ENCODE assay signal across 8 cellular contexts in genomic region chr19:57813919-57814504, GRCh38. TPM values are rescaled to one million over a fixed set of nuclear protein-coding genes. Genes with fewer than 3 reads are reported as not detected.
DNase-seq lines count a peak whose midpoint lies in the region; ATAC-seq and FAIRE-seq lines count a peak whose summit lies in the region.

No MANE protein-coding gene starts in this region.

- H3K9me3 ChIP-seq in HUES6 (ENCODE audit: control insufficient read depth, insufficient read depth, low read depth, low read length): no peaks in the 10 kb centered on the region
- H3K9me3 ChIP-seq in iPS-15b (ENCODE audit: control insufficient read depth, insufficient read depth, low read length): no peaks in the 10 kb centered on the region

- H3K4me3 ChIP-seq in HUES6 (ENCODE audit: low read depth, low read length) (peak overlapping the region; percentile 96), iPS-15b (ENCODE audit: low read depth, low read length) (peak overlapping the region; percentile 80)

- H3K36me3 ChIP-seq in HUES6 (ENCODE audit: control insufficient read depth, insufficient read depth, low read length): peaks cover 31% of the 10 kb centered on the region
- H3K36me3 ChIP-seq in iPS-15b (ENCODE audit: control insufficient read depth, insufficient read depth, low read length): peaks cover 19% of the 10 kb centered on the region

- H3K9ac ChIP-seq in HUES6 (ENCODE audit: low read length) (peak overlapping the region; percentile 98), iPS-15b (ENCODE audit: low read depth, low read length) (peak overlapping the region; percentile 63)

- H3K36me3 Mint-ChIP-seq in activated T-helper 17 cell treated with anti-CD3 and anti-CD28 coated beads, Interleukin-2, amount 50 U/mL, for 72 hours (ENCODE audit: low read depth): peaks cover 33% of the 10 kb centered on the region
- H3K36me3 Mint-ChIP-seq in stimulated activated memory B cell treated with anti-CD40 and anti-IgM and Interleukin-4, amounts not matched to agents 10 μg/mL and 1 μg/mL and 100 μg/mL, for 72 hours: peaks cover 33% of the 10 kb centered on the region

- H3K27ac ChIP-seq in HUES6 (ENCODE audit: low read depth, low read length): peak overlapping the region; percentile 64; the same call in 1 of the 2 replicates

- H3K27me3 ChIP-seq in HUES6 (ENCODE audit: control insufficient read depth, insufficient read depth, low read length) (no peaks in the 10 kb centered on the region), iPS-15b (ENCODE audit: control insufficient read depth, insufficient read depth, low read length) (no peaks in the 10 kb centered on the region)

- H3K4me1 Mint-ChIP-seq in activated T-helper 17 cell treated with anti-CD3 and anti-CD28 coated beads, Interleukin-2, amount 50 U/mL, for 72 hours: peaks cover 25% of the 10 kb centered on the region
- peaks cover 50% of the 10 kb centered on the region for H3K4me1 Mint-ChIP-seq in stimulated activated memory B cell treated with anti-CD40 and anti-IgM and Interleukin-4, amounts not matched to agents 10 μg/mL and 1 μg/mL and 100 μg/mL, for 72 hours

- H3K27ac Mint-ChIP-seq in activated T-helper 17 cell treated with anti-CD3 and anti-CD28 coated beads, Interleukin-2, amount 50 U/mL, for 72 hours: peak overlapping the region; percentile 93
- H3K27ac Mint-ChIP-seq in stimulated activated memory B cell treated with anti-CD40 and anti-IgM and Interleukin-4, amounts not matched to agents 10 μg/mL and 1 μg/mL and 100 μg/mL, for 72 hours: peak overlapping the region; percentile 96

- H3K9me3 Mint-ChIP-seq in activated T-helper 17 cell treated with anti-CD3 and anti-CD28 coated beads, Interleukin-2, amount 50 U/mL, for 72 hours: no peaks in the 10 kb centered on the region
- no peaks in the 10 kb centered on the region for H3K9me3 Mint-ChIP-seq in stimulated activated memory B cell treated with anti-CD40 and anti-IgM and Interleukin-4, amounts not matched to agents 10 μg/mL and 1 μg/mL and 100 μg/mL, for 72 hours

- peak overlapping the region; percentile 96 for H3K4me3 Mint-ChIP-seq in activated T-helper 17 cell treated with anti-CD3 and anti-CD28 coated beads, Interleukin-2, amount 50 U/mL, for 72 hours
- peak overlapping the region; percentile 98 for H3K4me3 Mint-ChIP-seq in stimulated activated memory B cell treated with anti-CD40 and anti-IgM and Interleukin-4, amounts not matched to agents 10 μg/mL and 1 μg/mL and 100 μg/mL, for 72 hours

- DNase-seq in germinal center (ENCODE audit: low spot score): no peak
- no peak for DNase-seq in DMS79 treated with DMSO at 0.1 percent for 48 hours (lab: John Stamatoyannopoulos, UW)
- no peak for DNase-seq in RCC 7860 (ENCODE audit: low spot score)

- no peaks in the 10 kb centered on the region for H3K27me3 Mint-ChIP-seq in activated T-helper 17 cell treated with anti-CD3 and anti-CD28 coated beads, Interleukin-2, amount 50 U/mL, for 72 hours
- no peaks in the 10 kb centered on the region for H3K27me3 Mint-ChIP-seq in stimulated activated memory B cell treated with anti-CD40 and anti-IgM and Interleukin-4, amounts not matched to agents 10 μg/mL and 1 μg/mL and 100 μg/mL, for 72 hours

- no peak for FAIRE-seq in RCC 7860 (lab: Jason Lieb, UNC)

- H3K4me1 ChIP-seq in HUES6 (ENCODE audit: control insufficient read depth, insufficient read depth, low read length) (peaks cover 21% of the 10 kb centered on the region), iPS-15b (ENCODE audit: control insufficient read depth, insufficient read depth, low read length) (peaks cover 2% of the 10 kb centered on the region)

- ATAC-seq in activated T-helper 17 cell treated with anti-CD3 and anti-CD28 coated beads, Interleukin-2, amount 50 U/mL, for 72 hours (replicated peaks): no peak
- ATAC-seq in stimulated activated memory B cell treated with anti-CD40 and anti-IgM and Interleukin-4, amounts not matched to agents 10 μg/mL and 1 μg/mL and 100 μg/mL, for 72 hours: no peak
- no peak for ATAC-seq in HG02610 (IDR thresholded peaks at IDR 0.05; ENCODE audit: unreplicated experiment)

RNA-seq across cellular contexts. Expression of gene ZNF552, which starts 0.7 kb away (rescaled TPM):
- 1 to 10 TPM; 6.0 to 7.5 TPM for total RNA-seq in activated T-helper 17 cell treated with anti-CD3 and anti-CD28 coated beads, Interleukin-2, amount 50 U/mL, for 72 hours

RNA-seq across cellular contexts. Expression of gene ZNF587B, which starts 16.1 kb away (rescaled TPM):
- 10 to 100 TPM; 16.8 to 20.6 TPM for total RNA-seq in activated T-helper 17 cell treated with anti-CD3 and anti-CD28 coated beads, Interleukin-2, amount 50 U/mL, for 72 hours

RNA-seq across cellular contexts. Expression of gene ZNF587, which starts 35.6 kb away (rescaled TPM):
- 10 to 100 TPM; 33.7 to 37.3 TPM for total RNA-seq in activated T-helper 17 cell treated with anti-CD3 and anti-CD28 coated beads, Interleukin-2, amount 50 U/mL, for 72 hours

RNA-seq across cellular contexts. Expression of gene ZNF586, which starts 44.5 kb away (rescaled TPM):
- 10 to 100 TPM; 16.0 to 21.0 TPM for total RNA-seq in activated T-helper 17 cell treated with anti-CD3 and anti-CD28 coated beads, Interleukin-2, amount 50 U/mL, for 72 hours
